In genomic region chr12:6141048-6141447, GRCh38 we compare ENCODE assay signal across 9 cellular contexts. TPM values are rescaled to one million over a fixed set of nuclear protein-coding genes. Genes with fewer than 3 reads are reported as not detected.
A peak's percentile ranks its signal among the peaks of the same experiment; 100 is the strongest.
DNase-seq lines count a peak whose midpoint lies in the region; ATAC-seq and TF ChIP-seq lines count a peak whose summit lies in the region.
"Had no signal": no experiment of that assay in that cellular context is flagged by ENCODE, and none has a peak within 500 bp of the region (broad histone marks: within the 10 kb centered on the region; RNA-seq: fewer than 3 reads in every experiment).

No MANE protein-coding gene starts in this region.

- peaks cover 10% of the 10 kb centered on the region for H3K4me1 Mint-ChIP-seq in activated CD8-positive, alpha-beta memory T cell treated with anti-CD3 and anti-CD28 coated beads, Interleukin-2, amount 10 ng/mL, durations not matched to agents 7 days and 5 days
- peaks cover 44 to 59% (median 53%) of the 10 kb centered on the region in 3 donors for H3K4me1 Mint-ChIP-seq in naive B cell

- no peaks in the 10 kb centered on the region for H3K36me3 Mint-ChIP-seq in activated CD8-positive, alpha-beta memory T cell treated with anti-CD3 and anti-CD28 coated beads, Interleukin-2, amount 10 ng/mL, durations not matched to agents 7 days and 5 days
- H3K36me3 Mint-ChIP-seq in naive B cell, result peaks cover 7 to 14% of the 10 kb centered on the region in 2 donors

- no peak for TF ChIP-seq CTCF in thyroid gland (IDR thresholded peaks at IDR 0.05)

- no peaks in the 10 kb centered on the region for H3K9me3 ChIP-seq in thyroid gland
- H3K9me3 ChIP-seq: A549 had no signal

- H3K9me3 Mint-ChIP-seq in activated CD8-positive, alpha-beta memory T cell treated with anti-CD3 and anti-CD28 coated beads, Interleukin-2, amount 10 ng/mL, durations not matched to agents 7 days and 5 days (ENCODE audit: low read depth), result no peaks in the 10 kb centered on the region
- H3K9me3 Mint-ChIP-seq in naive B cell, result peaks cover 0 to 5% (median 2%) of the 10 kb centered on the region in 7 donors

- no peak overlapping the region for H3K4me3 Mint-ChIP-seq in activated CD8-positive, alpha-beta memory T cell treated with anti-CD3 and anti-CD28 coated beads, Interleukin-2, amount 10 ng/mL, durations not matched to agents 7 days and 5 days
- H3K4me3 Mint-ChIP-seq in naive B cell, result peak overlapping the region; percentile 1 to 88 (median 72)

- no peak for DNase-seq in activated CD8-positive, alpha-beta memory T cell treated with anti-CD3 and anti-CD28 coated beads, Interleukin-2, amount 10 ng/mL, durations not matched to agents 7 days and 5 days
- no peak for DNase-seq in activated CD8-positive, alpha-beta memory T cell treated with anti-CD3 and anti-CD28 coated beads, Interleukin-2, amount 50 U/mL, for 48 hours
- peak; percentile 77 for DNase-seq in brain pericyte (ENCODE audit: low read depth, low spot score)
- DNase-seq in naive B cell, result peak; percentile 62
- DNase-seq in thyroid gland, result no peak
- DNase-seq in activated effector memory CD4-positive, alpha-beta T cell treated with Interleukin-2 at 50 U/mL for 16 hours, result no peak
- no peak for DNase-seq in activated effector memory CD4-positive, alpha-beta T cell treated with anti-CD3 and anti-CD28 coated beads, Interleukin-2, amount 50 U/mL, for 16 hours

- H3K27ac ChIP-seq in thyroid gland, result peak overlapping the region in 2 of 3 donors; percentile 21 to 52
- H3K27ac ChIP-seq: A549 had no signal

- no peak for TF ChIP-seq POLR2A in thyroid gland (IDR thresholded peaks at IDR 0.05)

- peaks cover 2% of the 10 kb centered on the region for H3K27me3 Mint-ChIP-seq in activated CD8-positive, alpha-beta memory T cell treated with anti-CD3 and anti-CD28 coated beads, Interleukin-2, amount 10 ng/mL, durations not matched to agents 7 days and 5 days
- H3K27me3 Mint-ChIP-seq in naive B cell, result peaks cover 0 to 5% (median 0%) of the 10 kb centered on the region in 3 donors

- intact Hi-C loops in thyroid gland (cut with DNase I), result no loop called here

- no peak overlapping the region for H3K4me3 ChIP-seq in thyroid gland (replicated peaks in 1 of 3)
- H3K4me3 ChIP-seq: A549 had no signal

- ATAC-seq in activated CD8-positive, alpha-beta memory T cell treated with anti-CD3 and anti-CD28 coated beads, Interleukin-2, amount 10 ng/mL, durations not matched to agents 7 days and 5 days, result no peak
- ATAC-seq in naive B cell (ENCODE audit: low read depth in 2 of 2) (peak; percentile 65 to 67), HG02610 (IDR thresholded peaks at IDR 0.05; ENCODE audit: unreplicated experiment) (no peak)
- ATAC-seq: A549 had no signal

- H3K27me3 ChIP-seq in thyroid gland, result no peaks in the 10 kb centered on the region

- H3K27ac Mint-ChIP-seq in activated CD8-positive, alpha-beta memory T cell treated with anti-CD3 and anti-CD28 coated beads, Interleukin-2, amount 10 ng/mL, durations not matched to agents 7 days and 5 days, result peak overlapping the region; percentile 56
- peak overlapping the region; percentile 87 to 98 (median 97) for H3K27ac Mint-ChIP-seq in naive B cell

- 66 to 76% methylated on average over 5 of the region's 5 CpGs for WGBS in thyroid gland, 2 donors

- CTCF ChIA-PET in activated CD8-positive, alpha-beta memory T cell treated with anti-CD3 and anti-CD28 coated beads, Interleukin-2, amount 10 ng/mL, durations not matched to agents 7 days and 5 days (lab: Charles Lee), result interaction anchor here (1.7 kb wide), 1 partner anchor 12 kb away, joined by 6 read pairs; no protein-coding TSS in a partner anchor

- H3K4me1 ChIP-seq in thyroid gland, result no peaks in the 10 kb centered on the region
- H3K4me1 ChIP-seq: A549 had no signal

- H3K36me3 ChIP-seq in thyroid gland, result no peaks in the 10 kb centered on the region

RNA-seq across cellular contexts. Expression of gene VWF, which starts 16.6 kb away (rescaled TPM):
- under 1 TPM in 1 of 2 experiments, not detected in 1; 0.02 TPM for total RNA-seq in activated CD8-positive, alpha-beta memory T cell treated with anti-CD3 and anti-CD28 coated beads, Interleukin-2, amount 10 ng/mL, durations not matched to agents 7 days and 5 days
- polyA plus RNA-seq in naive B cell (ENCODE audit: low read depth in 6 of 6), result under 1 TPM in 2 of 6 donors, not detected in 4; 0.03 to 0.08 TPM
- 100 to 1,000 TPM in 2 of 4 donors, 10 to 100 TPM in 2; 54.3 to 169 (median 98.5) TPM for total RNA-seq in thyroid gland

RNA-seq across cellular contexts. Expression of gene CD9, which starts 59.2 kb away (rescaled TPM):
- total RNA-seq in activated CD8-positive, alpha-beta memory T cell treated with anti-CD3 and anti-CD28 coated beads, Interleukin-2, amount 10 ng/mL, durations not matched to agents 7 days and 5 days, result 10 to 100 TPM in 1 of 2 experiments, 1 to 10 TPM in 1; 3.8 to 20.4 TPM
- polyA plus RNA-seq in naive B cell (ENCODE audit: low read depth in 6 of 6), result 100 to 1,000 TPM in 2 of 6 donors, 10 to 100 TPM in 4; 32.7 to 186 (median 69.9) TPM
- 100 to 1,000 TPM; 367 to 494 (median 375) TPM for total RNA-seq in thyroid gland

Comparison
In these comparisons a context has a peak if more than half of its experiments do, and no peak if none do; other contexts are left out.
1. ATAC-seq: peak in naive B cell (2 of 2); none in activated CD8-positive, alpha-beta memory T cell treated with anti-CD3 and anti-CD28 coated beads, Interleukin-2, amount 10 ng/mL, durations not matched to agents 7 days and 5 days (single experiment) and HG02610 (single experiment).
2. DNase-seq: peak in brain pericyte (single experiment) and naive B cell (single experiment); none in activated CD8-positive, alpha-beta memory T cell treated with anti-CD3 and anti-CD28 coated beads, Interleukin-2, amount 10 ng/mL, durations not matched to agents 7 days and 5 days (single experiment), activated CD8-positive, alpha-beta memory T cell treated with anti-CD3 and anti-CD28 coated beads, Interleukin-2, amount 50 U/mL, for 48 hours (single experiment), thyroid gland (0 of 2), activated effector memory CD4-positive, alpha-beta T cell treated with Interleukin-2 at 50 U/mL for 16 hours (single experiment) and activated effector memory CD4-positive, alpha-beta T cell treated with anti-CD3 and anti-CD28 coated beads, Interleukin-2, amount 50 U/mL, for 16 hours (single experiment).
3. RNA of gene VWF, which starts 16.6 kb away (total RNA-seq): 54.3 to 169 TPM in thyroid gland; 0.02 TPM in activated CD8-positive, alpha-beta memory T cell treated with anti-CD3 and anti-CD28 coated beads, Interleukin-2, amount 10 ng/mL, durations not matched to agents 7 days and 5 days; every median in the first group is over 10 times any median in the second.
4. RNA of gene CD9, which starts 59.2 kb away (total RNA-seq): 367 to 494 TPM in thyroid gland; 3.8 to 20.4 TPM in activated CD8-positive, alpha-beta memory T cell treated with anti-CD3 and anti-CD28 coated beads, Interleukin-2, amount 10 ng/mL, durations not matched to agents 7 days and 5 days; every median in the first group is over 10 times any median in the second.